ENCODE assay signal across 2 cellular contexts in the genomic region with DNA sequence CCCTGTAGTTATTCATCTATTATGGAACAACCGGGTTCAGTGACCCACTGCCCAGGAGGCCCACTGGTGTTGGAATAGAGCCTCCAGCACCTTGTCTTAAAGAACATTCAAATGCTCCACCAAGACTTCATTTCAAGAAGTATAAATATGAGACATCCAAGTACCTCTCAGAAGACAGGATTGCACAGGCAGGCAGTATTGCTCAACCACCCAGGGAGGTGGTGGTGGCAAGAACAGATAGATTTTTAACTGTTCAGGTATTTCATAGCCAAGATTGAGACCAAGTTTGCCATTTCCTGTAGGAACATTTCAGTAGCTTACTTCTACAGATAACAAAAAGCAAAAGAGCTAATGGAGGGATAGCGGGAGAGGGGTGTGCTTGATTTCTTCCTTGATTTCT.
TF ChIP-seq lines count a peak whose summit lies in the region.

No MANE protein-coding gene starts in this region.

TF ChIP-seq in HepG2, 621 proteins besides CTCF, POLR2A, EP300 and RAD21:
- TF ChIP-seq, protein P1, sequence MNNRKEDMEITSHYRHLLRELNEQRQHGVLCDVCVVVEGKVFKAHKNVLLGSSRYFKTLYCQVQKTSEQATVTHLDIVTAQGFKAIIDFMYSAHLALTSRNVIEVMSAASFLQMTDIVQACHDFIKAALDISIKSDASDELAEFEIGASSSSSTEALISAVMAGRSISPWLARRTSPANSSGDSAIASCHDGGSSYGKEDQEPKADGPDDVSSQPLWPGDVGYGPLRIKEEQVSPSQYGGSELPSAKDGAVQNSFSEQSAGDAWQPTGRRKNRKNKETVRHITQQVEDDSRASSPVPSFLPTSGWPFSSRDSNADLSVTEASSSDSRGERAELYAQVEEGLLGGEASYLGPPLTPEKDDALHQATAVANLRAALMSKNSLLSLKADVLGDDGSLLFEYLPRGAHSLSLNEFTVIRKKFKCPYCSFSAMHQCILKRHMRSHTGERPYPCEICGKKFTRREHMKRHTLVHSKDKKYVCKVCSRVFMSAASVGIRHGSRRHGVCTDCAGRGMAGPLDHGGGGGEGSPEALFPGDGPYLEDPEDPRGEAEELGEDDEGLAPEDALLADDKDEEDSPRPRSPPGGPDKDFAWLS (CRISPR knock-in tag; IDR thresholded peaks at IDR 0.05; ENCODE audit: borderline replicate concordance), result no peak
- 0 out of 2 replicates have a peak, but pooled peaks have one; percentile 3 for TF ChIP-seq CEBPB (IDR thresholded peaks at IDR 0.05; ENCODE audit: borderline replicate concordance, low read depth, low read length)

TF ChIP-seq in SK-N-SH, 30 proteins besides CTCF, POLR2A, EP300 and RAD21:
- TF ChIP-seq TAF1 (IDR thresholded peaks at IDR 0.05; ENCODE audit: borderline replicate concordance, low read depth, low read length) (no peak), JUND (IDR thresholded peaks at IDR 0.05) (no peak), TCF12 (IDR thresholded peaks at IDR 0.05) (no peak), NFIC (IDR thresholded peaks at IDR 0.05; ENCODE audit: borderline replicate concordance) (no peak), FOXJ3 (CRISPR knock-in tag; IDR thresholded peaks at IDR 0.05) (no peak), GATA2 (CRISPR knock-in tag; IDR thresholded peaks at IDR 0.05) (no peak), MXI1 (IDR thresholded peaks at IDR 0.05; ENCODE audit: low read depth, low read length) (no peak), ELF1 (IDR thresholded peaks at IDR 0.05) (no peak), MEF2A (IDR thresholded peaks at IDR 0.05; ENCODE audit: borderline replicate concordance, low read depth) (no peak), POLR2AphosphoS5 (IDR thresholded peaks at IDR 0.05; ENCODE audit: low read depth, low read length) (no peak), USF1 (IDR thresholded peaks at IDR 0.05; ENCODE audit: borderline replicate concordance, low read depth) (no peak), GABPA (IDR thresholded peaks at IDR 0.05; ENCODE audit: low read depth) (no peak)
